In genomic region chr12:43337571-43338497, GRCh38 we compare ENCODE assay signal across 9 cellular contexts.
DNase-seq lines count a peak whose midpoint lies in the region; ATAC-seq lines count a peak whose summit lies in the region.
"Had no signal": no experiment of that assay in that cellular context is flagged by ENCODE, and none has a peak within 500 bp of the region (broad histone marks: within the 10 kb centered on the region; RNA-seq: fewer than 3 reads in every experiment).

No MANE protein-coding gene starts in this region.

- ATAC-seq in GM18517 (IDR thresholded peaks at IDR 0.05; ENCODE audit: unreplicated experiment) (peak; percentile 63), GM21825 (IDR thresholded peaks at IDR 0.05; ENCODE audit: unreplicated experiment) (peak; percentile 55), HG03520 (IDR thresholded peaks at IDR 0.05; ENCODE audit: unreplicated experiment) (peak; percentile 55)

- DNase-seq in kidney glomerular epithelial cell (lab: John Stamatoyannopoulos, UW) (peak; percentile 72), activated gamma-delta T cell treated with Interleukin-2 at 50 U/mL for 16 hours (no peak), DMS 273 treated with DMSO at 0.1 percent for 48 hours (lab: John Stamatoyannopoulos, UW) (no peak)
- no peak for DNase-seq in activated CD4-positive, alpha-beta T cell treated with anti-CD3 and anti-CD28 coated beads, Interleukin-2, amount 50 U/mL, for 4 hours
- DNase-seq in stimulated activated CD4-positive, alpha-beta T cell treated with anti-CD3 and anti-CD28 coated beads, Interleukin-1b, Interleukin-23, amount 100 ng/mL, for 48 hours, result no peak
- DNase-seq: stimulated activated naive CD4-positive, alpha-beta T cell treated with Interleukin-2 at 50 U/mL for 16 hours had no signal
